ENCODE assay signal across 8 cellular contexts in the genomic region with DNA sequence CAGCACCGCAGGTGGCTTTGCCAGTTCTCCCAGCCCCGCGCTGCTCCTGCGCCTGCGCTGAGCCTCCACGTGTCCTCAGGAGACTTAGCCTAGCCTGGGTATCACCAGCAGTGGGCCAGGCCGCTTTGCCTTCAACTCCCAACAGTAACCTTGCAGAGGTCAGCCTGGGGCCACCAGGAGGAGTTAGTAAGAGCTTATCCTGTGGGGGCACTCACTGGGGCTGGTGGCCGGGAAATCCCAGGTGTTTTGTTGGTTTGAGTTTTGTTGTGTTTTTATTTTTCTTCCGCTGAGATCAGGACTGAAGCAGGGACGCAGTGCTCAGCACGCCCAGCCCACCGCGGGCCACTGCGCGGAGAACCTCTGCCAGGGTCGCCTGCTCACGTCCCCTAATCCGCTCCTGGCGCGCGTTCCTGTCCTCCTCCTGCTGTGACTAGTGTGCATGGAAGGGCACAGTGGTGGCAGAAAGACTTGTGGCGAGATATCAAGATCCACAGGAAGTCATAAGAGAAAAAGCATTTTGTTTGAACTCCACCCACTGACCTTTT.
DNase-seq lines count a peak whose midpoint lies in the region; ATAC-seq and TF ChIP-seq lines count a peak whose summit lies in the region.

No MANE protein-coding gene starts in this region.

- peaks cover 13 to 17% of the 10 kb centered on the region in 2 donors for H3K27me3 Mint-ChIP-seq in natural killer cell treated with Interleukin-12 subunit alpha and Interleukin-12 subunit beta and Interleukin-15 and Interleukin-18, amount 100 ng/mL, for 72 hours

- H3K4me1 Mint-ChIP-seq in natural killer cell treated with Interleukin-12 subunit alpha and Interleukin-12 subunit beta and Interleukin-15 and Interleukin-18, amount 100 ng/mL, for 72 hours (ENCODE audit: low read depth in 2 of 2): peaks cover 0 to 28% of the 10 kb centered on the region in 2 donors

- TF ChIP-seq CTCF in suprapubic skin (IDR thresholded peaks at IDR 0.05): no peak

- peak overlapping the region; percentile 85 for H3K4me3 Mint-ChIP-seq in natural killer cell treated with Interleukin-12 subunit alpha and Interleukin-12 subunit beta and Interleukin-15 and Interleukin-18, amount 100 ng/mL, for 72 hours

- no peaks in the 10 kb centered on the region for H3K4me1 ChIP-seq in suprapubic skin

- peak overlapping the region; percentile 12 for H3K27ac ChIP-seq in suprapubic skin

- peak in 1 of 2 donors; percentile 70 for ATAC-seq in natural killer cell treated with Interleukin-12 subunit alpha and Interleukin-12 subunit beta and Interleukin-15 and Interleukin-18, amount 100 ng/mL, for 72 hours
- no peak for ATAC-seq in HG02981 (IDR thresholded peaks at IDR 0.05; ENCODE audit: unreplicated experiment)
- ATAC-seq in HG03045 (IDR thresholded peaks at IDR 0.05; ENCODE audit: unreplicated experiment): no peak

- no peak for TF ChIP-seq POLR2A in suprapubic skin (IDR thresholded peaks at IDR 0.05)

- peak overlapping the region; percentile 39 to 71 for H3K27ac Mint-ChIP-seq in natural killer cell treated with Interleukin-12 subunit alpha and Interleukin-12 subunit beta and Interleukin-15 and Interleukin-18, amount 100 ng/mL, for 72 hours

- H3K36me3 ChIP-seq in MG63 (no peaks in the 10 kb centered on the region), suprapubic skin (no peaks in the 10 kb centered on the region)

- H3K4me3 ChIP-seq in MG63: peak overlapping the region; percentile 29
- no peak overlapping the region for H3K4me3 ChIP-seq in suprapubic skin

- DNase-seq in MG63 (peak; percentile 88), suprapubic skin (ENCODE audit: low spot score in 2 of 2) (no peak), mucosa of gallbladder (ENCODE audit: low spot score) (no peak)
- DNase-seq in activated CD4-positive, alpha-beta T cell treated with anti-CD3 and anti-CD28 coated beads, Interleukin-2, amount 50 U/mL, for 24 hours (ENCODE audit: low read depth in 1 of 2, low spot score in 1 of 2): peak; percentile 32 to 36
- DNase-seq in effector CD4-positive, alpha-beta T cell: peak; percentile 33
- DNase-seq in natural killer cell treated with Interleukin-12 subunit alpha and Interleukin-12 subunit beta and Interleukin-15 and Interleukin-18, amount 100 ng/mL, for 72 hours (ENCODE audit: low spot score): no peak

- peaks cover 2% of the 10 kb centered on the region for H3K9me3 Mint-ChIP-seq in natural killer cell treated with Interleukin-12 subunit alpha and Interleukin-12 subunit beta and Interleukin-15 and Interleukin-18, amount 100 ng/mL, for 72 hours

- H3K27me3 ChIP-seq in MG63 (no peaks in the 10 kb centered on the region), suprapubic skin (no peaks in the 10 kb centered on the region)

- 80% methylated on average over 22 of the region's 22 CpGs for WGBS in suprapubic skin

- no peaks in the 10 kb centered on the region for H3K36me3 Mint-ChIP-seq in natural killer cell treated with Interleukin-12 subunit alpha and Interleukin-12 subunit beta and Interleukin-15 and Interleukin-18, amount 100 ng/mL, for 72 hours

- TF ChIP-seq EP300 in suprapubic skin (IDR thresholded peaks at IDR 0.05): no peak

- H3K9me3 ChIP-seq in MG63 (peaks cover 2% of the 10 kb centered on the region; the same call in 1 of the 2 replicates), suprapubic skin (no peaks in the 10 kb centered on the region)

Comparison
In these comparisons a context has a peak if more than half of its experiments do, and no peak if none do; other contexts are left out.
1. DNase-seq: peak in MG63 (single experiment), activated CD4-positive, alpha-beta T cell treated with anti-CD3 and anti-CD28 coated beads, Interleukin-2, amount 50 U/mL, for 24 hours (2 of 2) and effector CD4-positive, alpha-beta T cell (single experiment); none in natural killer cell treated with Interleukin-12 subunit alpha and Interleukin-12 subunit beta and Interleukin-15 and Interleukin-18, amount 100 ng/mL, for 72 hours (single experiment), suprapubic skin (0 of 2) and mucosa of gallbladder (single experiment).